In genomic region chr2:96538487-96539214, GRCh38 we compare ENCODE assay signal across 8 cellular contexts. TPM values are rescaled to one million over a fixed set of nuclear protein-coding genes. Genes with fewer than 3 reads are reported as not detected.
DNase-seq lines count a peak whose midpoint lies in the region; ATAC-seq and TF ChIP-seq lines count a peak whose summit lies in the region.

No MANE protein-coding gene starts in this region.

- no peaks in the 10 kb centered on the region for H3K36me3 ChIP-seq in parathyroid adenoma (ENCODE audit: control insufficient read depth, insufficient read depth, low read length)
- H3K36me3 ChIP-seq in thoracic aorta: peaks cover 4% of the 10 kb centered on the region

- no peak overlapping the region for H2AFZ ChIP-seq in parathyroid adenoma

- H3K9me3 ChIP-seq in parathyroid adenoma (ENCODE audit: control insufficient read depth, low read length) (no peaks in the 10 kb centered on the region), thoracic aorta (no peaks in the 10 kb centered on the region)

- H3K4me3 Mint-ChIP-seq in activated T-helper 2 cell treated with anti-CD3 and anti-CD28 coated beads, Interferon-gamma antibody, Interleukin-2, Interleukin-4, amounts not matched to agents 10 μg/mL and 5 μg/mL and 100 μg/mL, durations not matched to agents 14 hours and 24 hours and 36 hours (ENCODE audit: low read depth): peak overlapping the region; percentile 94

- peak overlapping the region; percentile 97 for H3K4me2 ChIP-seq in parathyroid adenoma (ENCODE audit: low read length)

- H3K9ac ChIP-seq in parathyroid adenoma: no peak overlapping the region

- H3K27me3 ChIP-seq in parathyroid adenoma (ENCODE audit: control insufficient read depth, insufficient read depth, low read length): no peaks in the 10 kb centered on the region
- H3K27me3 ChIP-seq in thoracic aorta (replicated peaks; ENCODE audit: insufficient read depth): no peaks in the 10 kb centered on the region

- ATAC-seq in thoracic aorta (ENCODE audit: insufficient number of reproducible peaks, low FRiP score, low read depth) (no peak), HG03442 (IDR thresholded peaks at IDR 0.05; ENCODE audit: unreplicated experiment) (no peak)

- peaks cover 62% of the 10 kb centered on the region for H3K36me3 Mint-ChIP-seq in activated T-helper 2 cell treated with anti-CD3 and anti-CD28 coated beads, Interferon-gamma antibody, Interleukin-2, Interleukin-4, amounts not matched to agents 10 μg/mL and 5 μg/mL and 100 μg/mL, durations not matched to agents 14 hours and 24 hours and 36 hours (ENCODE audit: low read depth)

- H3K27ac ChIP-seq in parathyroid adenoma: peak overlapping the region; percentile 47
- peak overlapping the region; percentile 94 to 97 for H3K27ac ChIP-seq in thoracic aorta

- H3K79me2 ChIP-seq in parathyroid adenoma: no peaks in the 10 kb centered on the region

- no peaks in the 10 kb centered on the region for H3K27me3 Mint-ChIP-seq in activated T-helper 2 cell treated with anti-CD3 and anti-CD28 coated beads, Interferon-gamma antibody, Interleukin-2, Interleukin-4, amounts not matched to agents 10 μg/mL and 5 μg/mL and 100 μg/mL, durations not matched to agents 14 hours and 24 hours and 36 hours (ENCODE audit: low read depth)

- H3K9me3 Mint-ChIP-seq in activated T-helper 2 cell treated with anti-CD3 and anti-CD28 coated beads, Interferon-gamma antibody, Interleukin-2, Interleukin-4, amounts not matched to agents 10 μg/mL and 5 μg/mL and 100 μg/mL, durations not matched to agents 14 hours and 24 hours and 36 hours: no peaks in the 10 kb centered on the region

- H3K4me1 ChIP-seq in parathyroid adenoma (peaks cover 3% of the 10 kb centered on the region), thoracic aorta (ENCODE audit: control insufficient read depth in 1 of 2, low read depth in 2 of 2) (peaks cover 40 to 79% of the 10 kb centered on the region in 2 donors)

- H3K4me1 Mint-ChIP-seq in activated T-helper 2 cell treated with anti-CD3 and anti-CD28 coated beads, Interferon-gamma antibody, Interleukin-2, Interleukin-4, amounts not matched to agents 10 μg/mL and 5 μg/mL and 100 μg/mL, durations not matched to agents 14 hours and 24 hours and 36 hours (ENCODE audit: low read depth): peaks cover 60% of the 10 kb centered on the region

- no peak for TF ChIP-seq CTCF in parathyroid adenoma (IDR thresholded peaks at IDR 0.05)
- TF ChIP-seq CTCF in thoracic aorta (IDR thresholded peaks at IDR 0.05): no peak

- DNase-seq in NCI-H82 (lab: John Stamatoyannopoulos, UW): peak; percentile 59
- DNase-seq in NCI-H82 treated with DMSO at 0.1 percent for 48 hours (lab: John Stamatoyannopoulos, UW; ENCODE audit: unreplicated experiment): no peak
- peak; percentile 83 for DNase-seq in activated T-helper 2 cell treated with anti-CD3 and anti-CD28 coated beads, Interferon-gamma antibody, Interleukin-2, Interleukin-4, amounts not matched to agents 10 μg/mL and 5 μg/mL and 100 μg/mL, durations not matched to agents 14 hours and 24 hours and 36 hours (ENCODE audit: low spot score)
- peak; percentile 41 for DNase-seq in glomerular endothelial cell (ENCODE audit: extremely low read depth, low read depth, low spot score)
- DNase-seq in thoracic aorta (ENCODE audit: low spot score): peak; percentile 87
- DNase-seq in NCI-H524 (lab: John Stamatoyannopoulos, UW): no peak

- intact Hi-C loops in activated T-helper 2 cell treated with anti-CD3 and anti-CD28 coated beads, Interferon-gamma antibody, Interleukin-2, Interleukin-4, amounts not matched to agents 10 μg/mL and 5 μg/mL and 100 μg/mL, durations not matched to agents 14 hours and 24 hours and 36 hours (cut with micrococcal nuclease): loop anchor here (1.0 to 10.0 kb wide), 9 partner anchors 14 to 391 kb away; partner anchors contain the start of genes ANKRD39, CIAO1, CNNM4 and DUSP2

- H3K4me3 ChIP-seq in parathyroid adenoma (ENCODE audit: low read depth, low read length): peak overlapping the region; percentile 74
- H3K4me3 ChIP-seq in thoracic aorta: peak overlapping the region; percentile 93

- H3K27ac Mint-ChIP-seq in activated T-helper 2 cell treated with anti-CD3 and anti-CD28 coated beads, Interferon-gamma antibody, Interleukin-2, Interleukin-4, amounts not matched to agents 10 μg/mL and 5 μg/mL and 100 μg/mL, durations not matched to agents 14 hours and 24 hours and 36 hours: peak overlapping the region; percentile 92

RNA-seq across cellular contexts. Expression of gene ARID5A, which starts 2.1 kb away (rescaled TPM):
- total RNA-seq in activated T-helper 2 cell treated with anti-CD3 and anti-CD28 coated beads, Interferon-gamma antibody, Interleukin-2, Interleukin-4, amounts not matched to agents 10 μg/mL and 5 μg/mL and 100 μg/mL, durations not matched to agents 14 hours and 24 hours and 36 hours: 164 and 170 TPM in 2 replicates
- total RNA-seq in glomerular endothelial cell (16.1 and 20.5 TPM in 2 replicates), thoracic aorta (100 to 1,000 TPM; 152 to 231 TPM)

RNA-seq across cellular contexts. Expression of gene NEURL3, which starts 33.5 kb away (rescaled TPM):
- 0.16 and 0.52 TPM in 2 replicates for total RNA-seq in activated T-helper 2 cell treated with anti-CD3 and anti-CD28 coated beads, Interferon-gamma antibody, Interleukin-2, Interleukin-4, amounts not matched to agents 10 μg/mL and 5 μg/mL and 100 μg/mL, durations not matched to agents 14 hours and 24 hours and 36 hours
- total RNA-seq in glomerular endothelial cell (0.68 and 7.0 TPM in 2 replicates), thoracic aorta (not detected)

Comparison
In these comparisons a context has a peak if more than half of its experiments do, and no peak if none do; other contexts are left out.
1. DNase-seq: peak in NCI-H82 (single experiment), activated T-helper 2 cell treated with anti-CD3 and anti-CD28 coated beads, Interferon-gamma antibody, Interleukin-2, Interleukin-4, amounts not matched to agents 10 μg/mL and 5 μg/mL and 100 μg/mL, durations not matched to agents 14 hours and 24 hours and 36 hours (single experiment), glomerular endothelial cell (single experiment) and thoracic aorta (single experiment); none in NCI-H82 treated with DMSO at 0.1 percent for 48 hours (single experiment) and NCI-H524 (0 of 2).